10 cellular contexts compared by ENCODE assay signal in the genomic region with DNA sequence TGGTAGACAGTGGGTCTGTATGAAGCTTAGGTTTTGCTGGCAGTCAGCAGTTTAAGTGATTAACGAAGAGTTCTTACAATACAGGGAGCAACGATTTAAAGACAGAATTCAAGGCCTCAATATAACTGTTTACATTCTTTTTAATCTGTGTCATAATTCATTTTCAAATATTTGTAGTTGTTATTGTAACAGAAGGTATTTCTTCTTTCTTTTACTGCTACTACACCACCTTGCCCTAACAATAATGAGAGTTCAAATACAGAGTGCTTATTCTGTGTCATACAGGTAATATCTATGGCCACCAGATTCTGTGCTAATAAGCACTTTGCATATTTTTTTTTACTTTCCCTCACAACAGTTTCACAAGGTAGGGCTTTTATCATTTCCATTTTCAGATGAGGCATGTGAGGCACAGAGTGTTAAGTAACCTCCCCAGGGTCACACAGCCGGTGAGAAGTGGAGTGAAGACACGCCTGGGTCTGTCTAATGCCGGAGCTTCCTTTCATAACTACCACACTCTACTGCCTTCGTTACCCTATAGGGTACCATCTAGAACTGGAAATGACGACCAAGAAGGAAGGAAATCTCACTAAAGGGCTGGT.
A peak's percentile ranks its signal among the peaks of the same experiment; 100 is the strongest.
DNase-seq lines count a peak whose midpoint lies in the region; ATAC-seq and TF ChIP-seq lines count a peak whose summit lies in the region.
"Had no signal": no experiment of that assay in that cellular context is flagged by ENCODE, and none has a peak within 500 bp of the region (broad histone marks: within the 10 kb centered on the region; RNA-seq: fewer than 3 reads in every experiment).

No MANE protein-coding gene starts in this region.

- no peak overlapping the region for H2AK5ac ChIP-seq in mesendoderm (ENCODE audit: low read length)

- H4K20me1 ChIP-seq in BLaER1 treated with 17β-estradiol and CSF1 and Interleukin-3, amounts not matched to agents 10 nM and 100 nM = peaks cover 0 to 18% (median 2%) of the 10 kb centered on the region in 11 experiments; a peak in 9 of 22 replicates

- no peak overlapping the region for H2BK15ac ChIP-seq in mesendoderm (replicated peaks; ENCODE audit: low read depth)

- no peak overlapping the region for H4K8ac ChIP-seq in mesendoderm (ENCODE audit: low read depth, low read length)

- peaks cover 4% of the 10 kb centered on the region for H3K79me1 ChIP-seq in mesendoderm (ENCODE audit: low read length)

- H3K27me3 ChIP-seq in BLaER1 treated with 17β-estradiol and CSF1 and Interleukin-3, amounts not matched to agents 10 nM and 100 nM = no peaks in the 10 kb centered on the region
- H3K27me3 ChIP-seq in mesendoderm (ENCODE audit: insufficient read depth, low read length, poor library complexity) = no peaks in the 10 kb centered on the region

- H3K4ac ChIP-seq in mesendoderm (ENCODE audit: low read depth, low read length) = no peak overlapping the region

- no CpG with 5 or more reads among the region's 7 CpGs for WGBS in mesendoderm (ENCODE audit: extremely low coverage, insufficient coverage, low lambda C conversion rate)

- H3K36me3 ChIP-seq in BLaER1 treated with 17β-estradiol and CSF1 and Interleukin-3, amounts not matched to agents 10 nM and 100 nM = peaks cover 0 to 38% (median 31%) of the 10 kb centered on the region in 11 experiments; a peak in 16 of 22 replicates
- H3K36me3 ChIP-seq in mesendoderm (ENCODE audit: control insufficient read depth, insufficient read depth, low read length) = no peaks in the 10 kb centered on the region

- no peak overlapping the region for H3K9ac ChIP-seq in BLaER1 treated with 17β-estradiol and CSF1 and Interleukin-3, amounts not matched to agents 10 nM and 100 nM
- no peak overlapping the region for H3K9ac ChIP-seq in mesendoderm (ENCODE audit: low read length)

- H3K18ac ChIP-seq in mesendoderm (ENCODE audit: low read length) = no peak overlapping the region

- peaks cover 0 to 56% (median 45%) of the 10 kb centered on the region in 11 experiments; a peak in 19 of 22 replicates for H3K9me3 ChIP-seq in BLaER1 treated with 17β-estradiol and CSF1 and Interleukin-3, amounts not matched to agents 10 nM and 100 nM (replicated peaks in 1 of 11)

- ATAC-seq in GM21360 (IDR thresholded peaks at IDR 0.05; ENCODE audit: unreplicated experiment) (peak; percentile 80), HG03196 (IDR thresholded peaks at IDR 0.05; ENCODE audit: unreplicated experiment) (peak; percentile 46)

- peak overlapping the region in 9 of 11 experiments; percentile 3 to 58 (median 18); a peak in 8 of 22 replicates for H3K27ac ChIP-seq in BLaER1 treated with 17β-estradiol and CSF1 and Interleukin-3, amounts not matched to agents 10 nM and 100 nM
- H3K27ac ChIP-seq in mesendoderm (ENCODE audit: low read depth, low read length) = no peak overlapping the region

- no peak overlapping the region for H3K56ac ChIP-seq in mesendoderm (ENCODE audit: low read length)

- H2BK120ac ChIP-seq in mesendoderm (ENCODE audit: low read depth, low read length) = no peak overlapping the region

- H3K4me1 ChIP-seq in BLaER1 treated with 17β-estradiol and CSF1 and Interleukin-3, amounts not matched to agents 10 nM and 100 nM = peaks cover 48 to 68% (median 60%) of the 10 kb centered on the region in 10 experiments
- no peaks in the 10 kb centered on the region for H3K4me1 ChIP-seq in mesendoderm (ENCODE audit: control insufficient read depth, low read depth, low read length)

- no peak overlapping the region for H2BK5ac ChIP-seq in mesendoderm (ENCODE audit: low read length)

- H3K23ac ChIP-seq in mesendoderm (ENCODE audit: low read length) = no peak overlapping the region

- TF ChIP-seq CTCF in GM13976 (IDR thresholded peaks at IDR 0.05; ENCODE audit: borderline replicate concordance, control extremely low read depth, extremely low read depth, insufficient read depth, missing control alignments) = no peak

- no peaks in the 10 kb centered on the region for H3K79me2 ChIP-seq in mesendoderm (ENCODE audit: control insufficient read depth, insufficient read depth, low read length)

- DNase-seq in iris pigment epithelial cell (ENCODE audit: low read depth) (peak; percentile 67), H4 (ENCODE audit: low spot score) (no peak), mesendoderm (no peak), GM13976 (ENCODE audit: low spot score) (no peak)
- no peak for DNase-seq in activated T-cell treated with anti-CD3 and anti-CD28 coated beads, Interleukin-2, amount 50 U/mL, for 1 hour
- DNase-seq: CD4-positive, alpha-beta memory T cell; occipital lobe had no signal

- no peak overlapping the region for H4K5ac ChIP-seq in mesendoderm (ENCODE audit: low read length)

- H3K4me2 ChIP-seq in BLaER1 treated with 17β-estradiol and CSF1 and Interleukin-3, amounts not matched to agents 10 nM and 100 nM = peak overlapping the region in 8 of 11 experiments; percentile 7 to 83 (median 34); a peak in 10 of 22 replicates
- no peak overlapping the region for H3K4me2 ChIP-seq in mesendoderm (ENCODE audit: low read length)

- in situ Hi-C loops in GM13976 (cut with MboI; ENCODE audit: low sequenced_read_pairs, unreplicated experiment) = no loop called here

- no peak overlapping the region for H3K4me3 ChIP-seq in BLaER1 treated with 17β-estradiol and CSF1 and Interleukin-3, amounts not matched to agents 10 nM and 100 nM
- H3K4me3 ChIP-seq in mesendoderm (ENCODE audit: low read length) = no peak overlapping the region
